32 cellular contexts compared by ENCODE assay signal in the genomic region with DNA sequence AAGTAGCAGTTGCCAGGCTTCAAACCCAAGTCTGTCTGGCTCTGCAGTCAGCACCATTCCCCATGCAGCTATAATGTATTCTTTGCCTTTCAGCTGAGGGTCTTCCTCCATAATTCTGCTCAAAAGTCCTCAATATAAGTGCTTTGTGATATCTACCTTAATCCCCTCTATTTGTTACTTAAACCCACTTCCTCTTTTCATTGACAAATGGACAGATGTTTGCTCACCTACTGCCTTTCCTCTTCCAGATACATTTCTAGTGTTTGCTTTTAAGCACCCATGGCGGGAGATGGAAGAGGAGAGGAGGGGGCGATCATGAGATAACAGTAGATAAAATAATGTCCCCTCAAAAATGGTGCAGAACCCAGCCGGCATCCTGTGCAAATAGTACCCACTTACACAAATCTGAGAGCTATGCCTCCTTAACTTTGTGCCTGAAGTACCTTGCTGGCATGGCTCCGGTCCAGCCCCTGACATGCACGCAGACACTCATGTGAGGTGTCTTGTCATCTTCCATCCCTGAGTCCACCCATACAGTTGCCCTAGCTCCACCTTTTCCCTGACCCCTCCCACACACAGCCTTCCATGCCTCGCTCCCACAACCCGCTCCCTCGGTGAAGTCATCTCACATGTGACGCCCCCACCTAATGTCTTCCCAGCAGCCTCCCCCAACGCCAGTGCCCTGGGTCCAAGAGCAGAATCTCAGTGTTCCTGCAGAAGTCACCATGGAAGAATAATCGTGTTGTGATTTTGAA.
DNase-seq lines count a peak whose midpoint lies in the region; ATAC-seq and TF ChIP-seq lines count a peak whose summit lies in the region.
"Had no signal": no experiment of that assay in that cellular context is flagged by ENCODE, and none has a peak within 500 bp of the region (broad histone marks: within the 10 kb centered on the region; RNA-seq: fewer than 3 reads in every experiment).

No MANE protein-coding gene starts in this region.

- TF ChIP-seq CTCF in HEK293 (tag by site-specific recombination; IDR thresholded peaks at IDR 0.05) = no peak
- TF ChIP-seq CTCF in CD8-positive, alpha-beta T cell (IDR thresholded peaks at IDR 0.05) = no peak
- TF ChIP-seq CTCF in natural killer cell (IDR thresholded peaks at IDR 0.05) = no peak
- TF ChIP-seq CTCF in spleen (IDR thresholded peaks at IDR 0.05 in 8 of 11, conservative IDR thresholded peaks at IDR 0.05 in 3 of 11) = no peak

- peak; percentile 73 for DNase-seq in DMS79 (lab: John Stamatoyannopoulos, UW)
- peak; percentile 38 for DNase-seq in NCI-H510A (lab: John Stamatoyannopoulos, UW)
- DNase-seq in left kidney (ENCODE audit: low read depth, low spot score) = peak; percentile 32
- DNase-seq in CD8-positive, alpha-beta T cell = no peak
- DNase-seq in natural killer cell = no peak
- DNase-seq in GOT3 (lab: John Stamatoyannopoulos, UW) = no peak
- DNase-seq in spleen = no peak
- DNase-seq: ACHN; activated CD8-positive, alpha-beta T cell treated with anti-CD3 and anti-CD28 coated beads for 36 hours; activated effector memory CD4-positive, alpha-beta T cell treated with Interleukin-2 at 50 U/mL for 16 hours; activated naive CD8-positive, alpha-beta T cell treated with anti-CD3 and anti-CD28 coated beads for 36 hours; activated T-cell treated with anti-CD3 and anti-CD28 coated beads for 4 hours; BE2C; esophagus squamous epithelium; gastrocnemius medialis; immature natural killer cell; Kasumi-1; left lung; mesenchymal stem cell; NCI-H1048; NCI-H187 treated with DMSO at 0.1 percent for 48 hours; NCI-H446 treated with DMSO at 0.1 percent for 48 hours; SK-N-SH; stimulated activated CD4-positive, alpha-beta T cell treated with anti-CD3 and anti-CD28 coated beads, Interleukin-2, amount 100 ng/mL, for 24 hours; stomach; transverse colon had no signal

- H3K36me3 ChIP-seq in HEK293 (ENCODE audit: control insufficient read depth in 2 of 2, insufficient read depth in 1 of 2, low read length in 2 of 2) (no peaks in the 10 kb centered on the region), spleen (no peaks in the 10 kb centered on the region)
- H3K36me3 ChIP-seq in CD8-positive, alpha-beta T cell (ENCODE audit: insufficient read depth, low read length) = no peaks in the 10 kb centered on the region
- H3K36me3 ChIP-seq: ascending aorta, BE2C, esophagus squamous epithelium, gastrocnemius medialis, left lung, stomach, transverse colon had no signal

- H3K4me1 ChIP-seq in HEK293 (ENCODE audit: control insufficient read depth, insufficient read depth, low read length) = no peaks in the 10 kb centered on the region
- H3K4me1 ChIP-seq in CD8-positive, alpha-beta T cell (ENCODE audit: insufficient read depth, low read length) = no peaks in the 10 kb centered on the region
- no peaks in the 10 kb centered on the region for H3K4me1 ChIP-seq in spleen
- H3K4me1 ChIP-seq: ascending aorta, BE2C, esophagus squamous epithelium, gastrocnemius medialis, left lung, stomach, transverse colon had no signal

- CTCF ChIA-PET in HEK293 (lab: Yijun Ruan, JAX) = interaction anchor here (1.5 kb wide), 1 partner anchor 80 kb away, joined by 5 read pairs; no protein-coding TSS in a partner anchor
- CTCF ChIA-PET in CD8-positive, alpha-beta T cell (lab: Charles Lee) = no interaction called here

- H3K27ac Mint-ChIP-seq in CD8-positive, alpha-beta T cell = no peak overlapping the region
- no peak overlapping the region for H3K27ac Mint-ChIP-seq in natural killer cell
- H3K27ac Mint-ChIP-seq: activated CD8-positive, alpha-beta T cell treated with anti-CD3 and anti-CD28 coated beads for 36 hours; activated naive CD8-positive, alpha-beta T cell treated with anti-CD3 and anti-CD28 coated beads for 36 hours; immature natural killer cell; T-helper 1 cell treated with Interleukin-12 subunit alpha and Interleukin-12 subunit beta and Interleukin-4 antibody, amounts not matched to agents 30 μg/mL and 1 μg/mL, for 36 hours had no signal

- H3K4me3 ChIP-seq in HEK293 (ENCODE audit: low read depth, low read length) (no peak overlapping the region), spleen (no peak overlapping the region)
- H3K4me3 ChIP-seq in CD8-positive, alpha-beta T cell (ENCODE audit: low read depth, low read length) = no peak overlapping the region
- H3K4me3 ChIP-seq: ascending aorta, esophagus squamous epithelium, gastrocnemius medialis, hepatocyte, left lung, stomach, transverse colon had no signal

- intact Hi-C loops in CD8-positive, alpha-beta T cell (cut with DNase I, micrococcal nuclease) = no loop called here
- intact Hi-C loops in natural killer cell (cut with micrococcal nuclease) = no loop called here
- intact Hi-C loops in spleen (cut with DNase I; ENCODE audit: low total_unique reads) = no loop called here

- H3K36me3 Mint-ChIP-seq in CD8-positive, alpha-beta T cell = no peaks in the 10 kb centered on the region
- no peaks in the 10 kb centered on the region for H3K36me3 Mint-ChIP-seq in natural killer cell
- H3K36me3 Mint-ChIP-seq: activated naive CD8-positive, alpha-beta T cell treated with anti-CD3 and anti-CD28 coated beads for 36 hours; immature natural killer cell had no signal

- no peak for ATAC-seq in CD8-positive, alpha-beta T cell
- ATAC-seq in natural killer cell = no peak
- ATAC-seq: activated CD4-positive, CD25-positive, alpha-beta regulatory T cell treated with anti-CD3 and anti-CD28 coated beads, Interleukin-2, amount 50 U/mL, for 24 hours; activated CD8-positive, alpha-beta T cell treated with anti-CD3 and anti-CD28 coated beads for 36 hours; gastrocnemius medialis; HepG2; left lung had no signal

- no peaks in the 10 kb centered on the region for H3K27me3 ChIP-seq in CD8-positive, alpha-beta T cell (ENCODE audit: insufficient read depth, low read length)
- peaks cover 0 to 53% (median 0%) of the 10 kb centered on the region in 7 donors for H3K27me3 ChIP-seq in spleen (replicated peaks in 1 of 7)
- H3K27me3 ChIP-seq: ascending aorta, BE2C, hepatocyte had no signal

- H3K9me3 ChIP-seq in HEK293 (ENCODE audit: control insufficient read depth, insufficient read depth, low read depth, low read length) = no peaks in the 10 kb centered on the region
- H3K9me3 ChIP-seq in CD8-positive, alpha-beta T cell (ENCODE audit: low read length) = no peaks in the 10 kb centered on the region
- H3K9me3 ChIP-seq in spleen = no peaks in the 10 kb centered on the region
- H3K9me3 ChIP-seq: ascending aorta, esophagus squamous epithelium, gastrocnemius medialis, left lung, SK-N-SH, stomach, transverse colon had no signal

- H3K27me3 Mint-ChIP-seq in CD8-positive, alpha-beta T cell (ENCODE audit: low read depth) = peaks cover 19% of the 10 kb centered on the region
- H3K27me3 Mint-ChIP-seq in natural killer cell (ENCODE audit: low read depth in 2 of 2) = peaks cover 19 to 29% of the 10 kb centered on the region in 2 donors

- POLR2A ChIA-PET in HEK293 (lab: Yijun Ruan, JAX) = interaction anchor here (0.8 kb wide), 1 partner anchor 299 kb away, joined by 3 read pairs; the partner anchor contains the start of gene NECTIN1
- POLR2A ChIA-PET in CD8-positive, alpha-beta T cell (lab: Charles Lee) = no interaction called here

- H3K4me3 Mint-ChIP-seq in CD8-positive, alpha-beta T cell = no peak overlapping the region
- no peak overlapping the region for H3K4me3 Mint-ChIP-seq in natural killer cell
- H3K4me3 Mint-ChIP-seq: activated CD8-positive, alpha-beta T cell treated with anti-CD3 and anti-CD28 coated beads for 36 hours; activated naive CD8-positive, alpha-beta T cell treated with anti-CD3 and anti-CD28 coated beads for 36 hours; T-helper 1 cell treated with Interleukin-12 subunit alpha and Interleukin-12 subunit beta and Interleukin-4 antibody, amounts not matched to agents 30 μg/mL and 1 μg/mL, for 36 hours had no signal

- WGBS in spleen, 5 donors = 78 to 86% (median 81%) methylated on average over 11 of the region's 11 CpGs

- no peak for TF ChIP-seq POLR2A in spleen (IDR thresholded peaks at IDR 0.05)

- no peaks in the 10 kb centered on the region for H3K4me1 Mint-ChIP-seq in CD8-positive, alpha-beta T cell (ENCODE audit: low read depth)
- peaks cover 7 to 16% of the 10 kb centered on the region in 2 donors for H3K4me1 Mint-ChIP-seq in natural killer cell
- H3K4me1 Mint-ChIP-seq: activated naive CD8-positive, alpha-beta T cell treated with anti-CD3 and anti-CD28 coated beads for 36 hours had no signal

- H3K27ac ChIP-seq in HEK293 (ENCODE audit: extremely low read depth, low read depth, low read length) = no peak overlapping the region
- H3K27ac ChIP-seq in CD8-positive, alpha-beta T cell (ENCODE audit: low read depth, low read length) = no peak overlapping the region
- no peak overlapping the region for H3K27ac ChIP-seq in spleen
- H3K27ac ChIP-seq: ascending aorta, esophagus squamous epithelium, gastrocnemius medialis, hepatocyte, left lung, stomach, transverse colon had no signal

- H3K9me3 Mint-ChIP-seq in CD8-positive, alpha-beta T cell = no peaks in the 10 kb centered on the region
- H3K9me3 Mint-ChIP-seq in natural killer cell = no peaks in the 10 kb centered on the region
- H3K9me3 Mint-ChIP-seq: activated CD8-positive, alpha-beta T cell treated with anti-CD3 and anti-CD28 coated beads for 36 hours; activated naive CD8-positive, alpha-beta T cell treated with anti-CD3 and anti-CD28 coated beads for 36 hours; immature natural killer cell; T-helper 1 cell treated with Interleukin-12 subunit alpha and Interleukin-12 subunit beta and Interleukin-4 antibody, amounts not matched to agents 30 μg/mL and 1 μg/mL, for 36 hours had no signal

TF ChIP-seq in HEK293, 187 proteins besides CTCF, POLR2A, EP300 and RAD21:
- TF ChIP-seq ZBTB17 (tag by site-specific recombination; IDR thresholded peaks at IDR 0.05) (no peak), ZBTB26 (tag by site-specific recombination; optimal IDR thresholded peaks at IDR 0.05) (no peak), ZFHX2 (tag by site-specific recombination; conservative IDR thresholded peaks at IDR 0.05) (peak; percentile 92), EGR2 (tag by site-specific recombination; IDR thresholded peaks at IDR 0.05; ENCODE audit: low read depth) (peak; percentile 93)

Comparison
In these comparisons a context has a peak if more than half of its experiments do, and no peak if none do; other contexts are left out.
1. DNase-seq: peak in DMS79 (single experiment), NCI-H510A (single experiment) and left kidney (single experiment); none in CD8-positive, alpha-beta T cell (0 of 7), natural killer cell (single experiment), GOT3 (single experiment) and spleen (single experiment).